ENCODE assay signal across 1 cellular context in the genomic region with DNA sequence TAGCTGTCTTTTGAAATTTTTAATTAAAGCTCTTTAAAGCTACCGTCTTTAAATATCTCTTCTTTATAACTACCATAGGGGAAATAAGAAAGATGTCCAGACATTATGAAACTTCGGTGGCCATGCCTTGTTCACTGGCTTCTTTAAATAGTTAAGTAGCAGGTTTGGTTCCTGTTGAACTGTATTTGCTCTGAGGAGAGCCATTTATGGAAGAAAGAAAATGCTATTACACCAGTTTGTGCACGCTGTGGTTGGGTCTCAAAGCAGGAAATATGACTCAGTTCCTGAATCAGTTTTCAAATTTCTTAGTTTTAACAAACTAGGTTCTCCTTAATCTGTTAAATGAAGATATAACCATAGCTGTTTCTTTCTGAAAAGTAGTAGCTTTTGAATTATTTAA.
TF ChIP-seq lines count a peak whose summit lies in the region.

No MANE protein-coding gene starts in this region.

TF ChIP-seq in GM12878, 131 proteins besides CTCF, POLR2A, EP300 and RAD21 (continued from another document):
- TF ChIP-seq SKIL (IDR thresholded peaks at IDR 0.05; ENCODE audit: low read depth, poor library complexity, severe bottlenecking) (peak; percentile 44), NFIC (IDR thresholded peaks at IDR 0.05; ENCODE audit: low read depth, low read length) (peak; percentile 86; the same call in 1 of the 2 replicates)
- TF ChIP-seq, protein P1, sequence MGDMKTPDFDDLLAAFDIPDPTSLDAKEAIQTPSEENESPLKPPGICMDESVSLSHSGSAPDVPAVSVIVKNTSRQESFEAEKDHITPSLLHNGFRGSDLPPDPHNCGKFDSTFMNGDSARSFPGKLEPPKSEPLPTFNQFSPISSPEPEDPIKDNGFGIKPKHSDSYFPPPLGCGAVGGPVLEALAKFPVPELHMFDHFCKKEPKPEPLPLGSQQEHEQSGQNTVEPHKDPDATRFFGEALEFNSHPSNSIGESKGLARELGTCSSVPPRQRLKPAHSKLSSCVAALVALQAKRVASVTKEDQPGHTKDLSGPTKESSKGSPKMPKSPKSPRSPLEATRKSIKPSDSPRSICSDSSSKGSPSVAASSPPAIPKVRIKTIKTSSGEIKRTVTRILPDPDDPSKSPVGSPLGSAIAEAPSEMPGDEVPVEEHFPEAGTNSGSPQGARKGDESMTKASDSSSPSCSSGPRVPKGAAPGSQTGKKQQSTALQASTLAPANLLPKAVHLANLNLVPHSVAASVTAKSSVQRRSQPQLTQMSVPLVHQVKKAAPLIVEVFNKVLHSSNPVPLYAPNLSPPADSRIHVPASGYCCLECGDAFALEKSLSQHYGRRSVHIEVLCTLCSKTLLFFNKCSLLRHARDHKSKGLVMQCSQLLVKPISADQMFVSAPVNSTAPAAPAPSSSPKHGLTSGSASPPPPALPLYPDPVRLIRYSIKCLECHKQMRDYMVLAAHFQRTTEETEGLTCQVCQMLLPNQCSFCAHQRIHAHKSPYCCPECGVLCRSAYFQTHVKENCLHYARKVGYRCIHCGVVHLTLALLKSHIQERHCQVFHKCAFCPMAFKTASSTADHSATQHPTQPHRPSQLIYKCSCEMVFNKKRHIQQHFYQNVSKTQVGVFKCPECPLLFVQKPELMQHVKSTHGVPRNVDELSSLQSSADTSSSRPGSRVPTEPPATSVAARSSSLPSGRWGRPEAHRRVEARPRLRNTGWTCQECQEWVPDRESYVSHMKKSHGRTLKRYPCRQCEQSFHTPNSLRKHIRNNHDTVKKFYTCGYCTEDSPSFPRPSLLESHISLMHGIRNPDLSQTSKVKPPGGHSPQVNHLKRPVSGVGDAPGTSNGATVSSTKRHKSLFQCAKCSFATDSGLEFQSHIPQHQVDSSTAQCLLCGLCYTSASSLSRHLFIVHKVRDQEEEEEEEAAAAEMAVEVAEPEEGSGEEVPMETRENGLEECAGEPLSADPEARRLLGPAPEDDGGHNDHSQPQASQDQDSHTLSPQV (IDR thresholded peaks at IDR 0.05), result no peak
